ENCODE assay signal across 15 cellular contexts in genomic region chr12:110557300-110557699, GRCh38. TPM values are rescaled to one million over a fixed set of nuclear protein-coding genes. Genes with fewer than 3 reads are reported as not detected.
DNase-seq lines count a peak whose midpoint lies in the region; ATAC-seq and TF ChIP-seq lines count a peak whose summit lies in the region.
"Had no signal": no experiment of that assay in that cellular context is flagged by ENCODE, and none has a peak within 500 bp of the region (broad histone marks: within the 10 kb centered on the region; RNA-seq: fewer than 3 reads in every experiment).

No MANE protein-coding gene starts in this region.

- H3K23ac ChIP-seq in mesenchymal stem cell (ENCODE audit: low read length in 2 of 2): no peak overlapping the region

- H3K18ac ChIP-seq in mesenchymal stem cell (ENCODE audit: low read depth in 1 of 2, low read length in 2 of 2): no peak overlapping the region

- no peak overlapping the region for H2BK15ac ChIP-seq in mesenchymal stem cell (ENCODE audit: low read depth, poor library complexity, severe bottlenecking)

- H4K91ac ChIP-seq in mesenchymal stem cell (ENCODE audit: low read length): no peak overlapping the region

- H3K27ac Mint-ChIP-seq in memory B cell: peak overlapping the region; percentile 66
- H3K27ac Mint-ChIP-seq in stimulated activated memory B cell treated with anti-CD40 and anti-IgM and Interleukin-4, amounts not matched to agents 10 μg/mL and 1 μg/mL and 100 μg/mL, for 72 hours: peak overlapping the region; percentile 38
- no peak overlapping the region for H3K27ac Mint-ChIP-seq in T-helper 2 cell treated with Interferon-gamma antibody and Interleukin-4, amounts not matched to agents 5 μg/mL and 100 μg/mL, for 36 hours

- ATAC-seq in heart right ventricle (no peak), Right ventricle myocardium inferior (no peak), memory B cell (ENCODE audit: low read depth) (no peak)
- ATAC-seq in stimulated activated memory B cell treated with anti-CD40 and anti-IgM and Interleukin-4, amounts not matched to agents 10 μg/mL and 1 μg/mL and 100 μg/mL, for 72 hours: no peak

- no peak overlapping the region for H3K4me3 Mint-ChIP-seq in memory B cell
- no peak overlapping the region for H3K4me3 Mint-ChIP-seq in stimulated activated memory B cell treated with anti-CD40 and anti-IgM and Interleukin-4, amounts not matched to agents 10 μg/mL and 1 μg/mL and 100 μg/mL, for 72 hours
- no peak overlapping the region for H3K4me3 Mint-ChIP-seq in T-helper 2 cell treated with Interferon-gamma antibody and Interleukin-4, amounts not matched to agents 5 μg/mL and 100 μg/mL, for 36 hours

- H3K79me2 ChIP-seq in Karpas-422 (ENCODE audit: low read length): peaks cover 100% of the 10 kb centered on the region

- peaks cover 0 to 71% (median 49%) of the 10 kb centered on the region in 9 donors for H3K4me1 ChIP-seq in heart right ventricle
- peaks cover 28% of the 10 kb centered on the region for H3K4me1 ChIP-seq in Karpas-422 (ENCODE audit: low read length)
- peaks cover 10% of the 10 kb centered on the region for H3K4me1 ChIP-seq in mesenchymal stem cell (ENCODE audit: control insufficient read depth, insufficient read depth, low read depth, low read length)
- H3K4me1 ChIP-seq: Caco-2 had no signal

- 75 to 81% methylated on average over 3 of the region's 3 CpGs for WGBS in heart right ventricle, 2 donors
- WGBS in mesenchymal stem cell: 100% methylated on average over 2 of the region's 3 CpGs

- no peak overlapping the region for H3K9ac ChIP-seq in Karpas-422 (ENCODE audit: low read length)
- H3K9ac ChIP-seq in mesenchymal stem cell (ENCODE audit: low read length): no peak overlapping the region

- no peak overlapping the region for H4K8ac ChIP-seq in mesenchymal stem cell (ENCODE audit: low read length)

- H2AK5ac ChIP-seq in mesenchymal stem cell (ENCODE audit: low read length, severe bottlenecking): no peak overlapping the region

- no peak for DNase-seq in heart right ventricle
- DNase-seq in Right ventricle myocardium inferior (ENCODE audit: missing footprints): no peak
- DNase-seq in Karpas-422: no peak
- no peak for DNase-seq in memory B cell (ENCODE audit: low spot score in 2 of 2)
- no peak for DNase-seq in mesenchymal stem cell
- no peak for DNase-seq in T-helper 2 cell treated with Interferon-gamma antibody and Interleukin-4, amounts not matched to agents 5 μg/mL and 100 μg/mL, for 36 hours (ENCODE audit: low spot score)
- no peak for DNase-seq in SIG-M5 (lab: John Stamatoyannopoulos, UW)
- DNase-seq: Caco-2; DMS153; NCI-H1930; NCI-H2171 treated with DMSO at 0.1 percent for 48 hours; NCI-H446 treated with DMSO at 0.1 percent for 48 hours; NK-92 treated with Interleukin-12 subunit alpha and Interleukin-12 subunit beta, amount 100 ng/mL, for 24 hours had no signal

- H3K9me3 Mint-ChIP-seq in memory B cell: peaks cover 2% of the 10 kb centered on the region
- no peaks in the 10 kb centered on the region for H3K9me3 Mint-ChIP-seq in stimulated activated memory B cell treated with anti-CD40 and anti-IgM and Interleukin-4, amounts not matched to agents 10 μg/mL and 1 μg/mL and 100 μg/mL, for 72 hours
- H3K9me3 Mint-ChIP-seq in T-helper 2 cell treated with Interferon-gamma antibody and Interleukin-4, amounts not matched to agents 5 μg/mL and 100 μg/mL, for 36 hours: peaks cover 10% of the 10 kb centered on the region

- peaks cover 23% of the 10 kb centered on the region for H3K79me1 ChIP-seq in mesenchymal stem cell (replicated peaks; ENCODE audit: low read length, poor library complexity, severe bottlenecking)

- no peak overlapping the region for H3K4ac ChIP-seq in mesenchymal stem cell (ENCODE audit: low read depth in 1 of 2, low read length in 2 of 2)

- TF ChIP-seq CTCF in heart right ventricle (IDR thresholded peaks at IDR 0.05): no peak

- no peak overlapping the region for H2BK12ac ChIP-seq in mesenchymal stem cell (ENCODE audit: low read length in 2 of 2)

- H3K4me2 ChIP-seq in Karpas-422 (ENCODE audit: low read depth, low read length, poor library complexity, severe bottlenecking) (no peak overlapping the region), mesenchymal stem cell (ENCODE audit: low read length, poor library complexity, severe bottlenecking) (no peak overlapping the region)

- peak overlapping the region in 7 of 10 donors; percentile 6 to 57 (median 39) for H3K27ac ChIP-seq in heart right ventricle
- peak overlapping the region; percentile 15; the same call in 1 of the 2 replicates for H3K27ac ChIP-seq in Karpas-422 (ENCODE audit: low read length)
- H3K27ac ChIP-seq in mesenchymal stem cell (ENCODE audit: low read length, poor library complexity, severe bottlenecking): no peak overlapping the region

- H3K27me3 ChIP-seq in heart right ventricle (no peaks in the 10 kb centered on the region), Karpas-422 (ENCODE audit: low read length) (no peaks in the 10 kb centered on the region), mesenchymal stem cell (ENCODE audit: control insufficient read depth in 1 of 2, insufficient read depth in 1 of 2, low read length in 2 of 2) (no peaks in the 10 kb centered on the region)
- H3K27me3 ChIP-seq: BLaER1 treated with 17β-estradiol and CSF1 and Interleukin-3, amounts not matched to agents 10 nM and 100 nM had no signal

- no peak overlapping the region for H3K14ac ChIP-seq in mesenchymal stem cell (ENCODE audit: low read length in 2 of 2)

- no peak overlapping the region for H2AFZ ChIP-seq in Karpas-422 (ENCODE audit: low read length)
- no peak overlapping the region for H2AFZ ChIP-seq in mesenchymal stem cell (ENCODE audit: low read depth, low read length)

- H3K36me3 ChIP-seq in heart right ventricle (peaks cover 0 to 5% (median 0%) of the 10 kb centered on the region in 9 donors), Karpas-422 (ENCODE audit: insufficient read depth, low read length) (peaks cover 5% of the 10 kb centered on the region; the same call in 1 of the 2 replicates), mesenchymal stem cell (ENCODE audit: control insufficient read depth in 1 of 2, insufficient read depth in 2 of 2, low read depth in 1 of 2, low read length in 2 of 2) (no peaks in the 10 kb centered on the region)

- H3K4me1 Mint-ChIP-seq in memory B cell: peaks cover 38% of the 10 kb centered on the region
- peaks cover 62% of the 10 kb centered on the region for H3K4me1 Mint-ChIP-seq in stimulated activated memory B cell treated with anti-CD40 and anti-IgM and Interleukin-4, amounts not matched to agents 10 μg/mL and 1 μg/mL and 100 μg/mL, for 72 hours
- peaks cover 32% of the 10 kb centered on the region for H3K4me1 Mint-ChIP-seq in T-helper 2 cell treated with Interferon-gamma antibody and Interleukin-4, amounts not matched to agents 5 μg/mL and 100 μg/mL, for 36 hours (ENCODE audit: low read depth)

- intact Hi-C loops in heart right ventricle (cut with DNase I): no loop called here
- intact Hi-C loops in Right ventricle myocardium inferior (cut with DNase I): no loop called here

- no peak overlapping the region for H2BK5ac ChIP-seq in mesenchymal stem cell (ENCODE audit: low read depth, low read length, poor library complexity, severe bottlenecking)

- no peaks in the 10 kb centered on the region for H3K27me3 Mint-ChIP-seq in memory B cell
- H3K27me3 Mint-ChIP-seq in stimulated activated memory B cell treated with anti-CD40 and anti-IgM and Interleukin-4, amounts not matched to agents 10 μg/mL and 1 μg/mL and 100 μg/mL, for 72 hours: no peaks in the 10 kb centered on the region
- H3K27me3 Mint-ChIP-seq in T-helper 2 cell treated with Interferon-gamma antibody and Interleukin-4, amounts not matched to agents 5 μg/mL and 100 μg/mL, for 36 hours (ENCODE audit: low read depth): no peaks in the 10 kb centered on the region

- H4K20me1 ChIP-seq in Karpas-422 (ENCODE audit: insufficient read depth, low read depth, low read length): no peaks in the 10 kb centered on the region

- H3K36me3 Mint-ChIP-seq in memory B cell: peaks cover 11% of the 10 kb centered on the region
- H3K36me3 Mint-ChIP-seq in stimulated activated memory B cell treated with anti-CD40 and anti-IgM and Interleukin-4, amounts not matched to agents 10 μg/mL and 1 μg/mL and 100 μg/mL, for 72 hours: peaks cover 17% of the 10 kb centered on the region
- H3K36me3 Mint-ChIP-seq in T-helper 2 cell treated with Interferon-gamma antibody and Interleukin-4, amounts not matched to agents 5 μg/mL and 100 μg/mL, for 36 hours (ENCODE audit: low read depth): peaks cover 35% of the 10 kb centered on the region

- no peak overlapping the region for H3K4me3 ChIP-seq in heart right ventricle
- no peak overlapping the region for H3K4me3 ChIP-seq in Karpas-422 (ENCODE audit: low read length)
- no peak overlapping the region for H3K4me3 ChIP-seq in mesenchymal stem cell (ENCODE audit: insufficient read depth in 1 of 2, low read depth in 1 of 2, low read length in 2 of 2)
- H3K4me3 ChIP-seq: BLaER1 treated with 17β-estradiol and CSF1 and Interleukin-3, amounts not matched to agents 10 nM and 100 nM had no signal

- no peaks in the 10 kb centered on the region for H3K9me3 ChIP-seq in heart right ventricle
- H3K9me3 ChIP-seq in Karpas-422 (ENCODE audit: low read length): no peaks in the 10 kb centered on the region
- H3K9me3 ChIP-seq in mesenchymal stem cell (ENCODE audit: control insufficient read depth, low read length): no peaks in the 10 kb centered on the region
- H3K9me3 ChIP-seq: Caco-2 had no signal

- H2BK120ac ChIP-seq in mesenchymal stem cell (ENCODE audit: low read depth, low read length): no peak overlapping the region

- no peaks in the 10 kb centered on the region for H3K9me2 ChIP-seq in Karpas-422 (replicated peaks; ENCODE audit: insufficient read depth, low read length)

RNA-seq across cellular contexts. Expression of gene PPTC7, which starts 25.8 kb away (rescaled TPM):
- total RNA-seq in heart right ventricle (100 to 1,000 TPM in 1 of 10 donors, 10 to 100 TPM in 9; 66.0 to 162 (median 79.4) TPM), Right ventricle myocardium inferior (99.2 TPM)
- polyA plus RNA-seq in heart right ventricle: 10 to 100 TPM; 18.9 to 20.4 TPM
- 16.1 and 27.4 TPM in 2 replicates for total RNA-seq in Karpas-422 (2014; rRNA removed; shearing (Covaris generic); ENCODE audit: low replicate concordance)
- 14.0 TPM for polyA plus RNA-seq in mesenchymal stem cell (2013, experiment 1 of 2)
- polyA plus RNA-seq in mesenchymal stem cell (2013, experiment 2 of 2): 14.8 TPM

RNA-seq across cellular contexts. Expression of gene RAD9B, which starts 55.2 kb away (rescaled TPM):
- total RNA-seq in heart right ventricle (1 to 10 TPM in 4 of 10 donors, under 1 TPM in 6; 0.23 to 1.6 (median 0.95) TPM), Right ventricle myocardium inferior (1.1 TPM)
- polyA plus RNA-seq in heart right ventricle: 1 to 10 TPM in 1 of 2 donors, not detected in 1; 4.9 TPM
- total RNA-seq in Karpas-422 (2014; rRNA removed; shearing (Covaris generic); ENCODE audit: low replicate concordance): 0.32 and 1.4 TPM in 2 replicates
- 0.10 TPM for polyA plus RNA-seq in mesenchymal stem cell (2013, experiment 1 of 2)
- polyA plus RNA-seq in mesenchymal stem cell (2013, experiment 2 of 2): 0.10 TPM

RNA-seq across cellular contexts. Expression of gene VPS29, which starts 55.4 kb away (rescaled TPM):
- total RNA-seq in heart right ventricle (100 to 1,000 TPM in 2 of 10 donors, 10 to 100 TPM in 8; 83.7 to 117 (median 91.5) TPM), Right ventricle myocardium inferior (106 TPM)
- 100 to 1,000 TPM in 1 of 2 donors, 10 to 100 TPM in 1; 84.0 to 175 TPM for polyA plus RNA-seq in heart right ventricle
- 74.6 and 103 TPM in 2 replicates for total RNA-seq in Karpas-422 (2014; rRNA removed; shearing (Covaris generic); ENCODE audit: low replicate concordance)
- polyA plus RNA-seq in mesenchymal stem cell (2013, experiment 1 of 2): 138 TPM
- 144 TPM for polyA plus RNA-seq in mesenchymal stem cell (2013, experiment 2 of 2)

RNA-seq across cellular contexts. Expression of gene TCTN1, which starts 56.6 kb away (rescaled TPM):
- 10 to 100 TPM; 14.2 to 31.9 (median 25.2) TPM for total RNA-seq in heart right ventricle
- 10 to 100 TPM; 16.2 to 49.6 TPM for polyA plus RNA-seq in heart right ventricle
- 26.9 TPM for total RNA-seq in Right ventricle myocardium inferior
- 31.0 and 31.3 TPM in 2 replicates for total RNA-seq in Karpas-422 (2014; rRNA removed; shearing (Covaris generic); ENCODE audit: low replicate concordance)
- 58.1 TPM for polyA plus RNA-seq in mesenchymal stem cell (2013, experiment 1 of 2)
- 60.5 TPM for polyA plus RNA-seq in mesenchymal stem cell (2013, experiment 2 of 2)
